Comparison of ENCODE assay signal across 8 cellular contexts in the genomic region with DNA sequence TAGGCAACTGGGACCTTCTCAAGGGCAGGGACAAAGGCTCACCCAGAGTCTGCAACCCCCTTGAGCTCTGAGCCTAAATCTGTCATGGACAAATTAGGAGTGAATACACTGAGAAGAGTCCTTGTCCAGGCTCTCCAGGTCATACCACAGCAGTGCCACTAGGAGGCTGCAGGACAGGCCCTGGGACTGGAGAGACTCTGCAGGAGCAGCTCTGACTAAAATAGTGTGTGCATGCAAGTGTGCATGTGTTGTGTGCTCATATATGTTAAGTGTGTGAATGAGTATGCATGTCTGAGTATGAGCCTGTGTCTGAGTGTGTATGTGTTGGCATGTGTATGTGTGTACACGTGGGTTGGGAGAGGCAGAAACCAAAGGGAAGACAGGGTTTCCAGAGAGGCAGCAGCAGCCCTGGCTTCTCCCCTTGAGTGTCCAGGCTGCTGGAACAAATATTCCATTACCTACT. TPM values are rescaled to one million over a fixed set of nuclear protein-coding genes. Genes with fewer than 3 reads are reported as not detected.
DNase-seq lines count a peak whose midpoint lies in the region.

No MANE protein-coding gene starts in this region.

- H2BK15ac ChIP-seq in mesenchymal stem cell (ENCODE audit: low read depth, poor library complexity, severe bottlenecking): no peak overlapping the region

- no peak overlapping the region for H2BK12ac ChIP-seq in mesenchymal stem cell (ENCODE audit: low read length in 2 of 2)

- no peak overlapping the region for H3K4me2 ChIP-seq in mesenchymal stem cell (ENCODE audit: low read length, poor library complexity, severe bottlenecking)

- no peak overlapping the region for H3K4me3 ChIP-seq in mesenchymal stem cell (ENCODE audit: insufficient read depth in 1 of 2, low read depth in 1 of 2, low read length in 2 of 2)

- H2BK5ac ChIP-seq in mesenchymal stem cell (ENCODE audit: low read depth, low read length, poor library complexity, severe bottlenecking): no peak overlapping the region

- H3K27ac ChIP-seq in mesenchymal stem cell (ENCODE audit: low read length, poor library complexity, severe bottlenecking): no peak overlapping the region

- no peak overlapping the region for H2AK5ac ChIP-seq in mesenchymal stem cell (ENCODE audit: low read length, severe bottlenecking)

- peak; percentile 14 for DNase-seq in NCI-H2227 (lab: John Stamatoyannopoulos, UW; ENCODE audit: unreplicated experiment)
- no peak for DNase-seq in NCI-H2227 treated with DMSO at 0.1 percent for 48 hours (lab: John Stamatoyannopoulos, UW)
- peak; percentile 28 for DNase-seq in MV-4-11 (lab: John Stamatoyannopoulos, UW)
- DNase-seq in T47D (ENCODE audit: low read depth in 1 of 2, low spot score in 1 of 2): peak; percentile 50 to 69
- DNase-seq in mesenchymal stem cell: peak; percentile 58
- no peak for DNase-seq in NCI-H128 (lab: John Stamatoyannopoulos, UW; ENCODE audit: unreplicated experiment)
- DNase-seq in HPDE6-E6E7 (ENCODE audit: extremely low spot score): no peak
- DNase-seq in C1 segment of cervical spinal cord (lab: John Stamatoyannopoulos, UW): no peak

- H3K27me3 ChIP-seq in mesenchymal stem cell (ENCODE audit: control insufficient read depth in 1 of 2, insufficient read depth in 1 of 2, low read length in 2 of 2): no peaks in the 10 kb centered on the region

- H3K23ac ChIP-seq in mesenchymal stem cell (ENCODE audit: low read length in 2 of 2): no peak overlapping the region

- no peak overlapping the region for H3K4ac ChIP-seq in mesenchymal stem cell (ENCODE audit: low read depth in 1 of 2, low read length in 2 of 2)

- H3K18ac ChIP-seq in mesenchymal stem cell (ENCODE audit: low read depth in 1 of 2, low read length in 2 of 2): no peak overlapping the region

- H3K14ac ChIP-seq in mesenchymal stem cell (ENCODE audit: low read length in 2 of 2): no peak overlapping the region

- peaks cover 23% of the 10 kb centered on the region for H3K4me1 ChIP-seq in mesenchymal stem cell (ENCODE audit: control insufficient read depth, insufficient read depth, low read depth, low read length)

- in situ Hi-C loops in T47D (cut with HindIII; ENCODE audit: low pct_unique_long_range_greater_than_20kb, low sequenced_read_pairs): no loop called here

- peaks cover 46% of the 10 kb centered on the region for H3K79me1 ChIP-seq in mesenchymal stem cell (replicated peaks; ENCODE audit: low read length, poor library complexity, severe bottlenecking)

- H4K8ac ChIP-seq in mesenchymal stem cell (ENCODE audit: low read length): no peak overlapping the region

- 67% methylated on average over 1 of the region's 1 CpG for WGBS in mesenchymal stem cell

- H2BK120ac ChIP-seq in mesenchymal stem cell (ENCODE audit: low read depth, low read length): no peak overlapping the region

- H2AFZ ChIP-seq in mesenchymal stem cell (ENCODE audit: low read depth, low read length): no peak overlapping the region

- no peak overlapping the region for H3K9ac ChIP-seq in mesenchymal stem cell (ENCODE audit: low read length)

- peaks cover 49 to 51% of the 10 kb centered on the region in 2 experiments for H3K36me3 ChIP-seq in mesenchymal stem cell (ENCODE audit: control insufficient read depth in 1 of 2, insufficient read depth in 2 of 2, low read depth in 1 of 2, low read length in 2 of 2)

- no peak overlapping the region for H4K91ac ChIP-seq in mesenchymal stem cell (ENCODE audit: low read length)

- H3K9me3 ChIP-seq in mesenchymal stem cell (ENCODE audit: control insufficient read depth, low read length): no peaks in the 10 kb centered on the region

RNA-seq across cellular contexts. Expression of a gene that starts 27.1 kb away (rescaled TPM):
- polyA plus RNA-seq in mesenchymal stem cell (2013, experiment 1 of 2): 59.8 TPM
- 63.5 TPM for polyA plus RNA-seq in mesenchymal stem cell (2013, experiment 2 of 2)

RNA-seq across cellular contexts. Expression of a gene that starts 27.2 kb away (rescaled TPM):
- 28.7 TPM for polyA plus RNA-seq in mesenchymal stem cell (2013, experiment 1 of 2)
- polyA plus RNA-seq in mesenchymal stem cell (2013, experiment 2 of 2): 27.8 TPM

RNA-seq across cellular contexts. Expression of a gene that starts 58.5 kb away (rescaled TPM):
- polyA plus RNA-seq in mesenchymal stem cell (2013, experiment 1 of 2): not detected
- not detected for polyA plus RNA-seq in mesenchymal stem cell (2013, experiment 2 of 2)

Comparison
In these comparisons a context has a peak if more than half of its experiments do, and no peak if none do; other contexts are left out.
1. DNase-seq: peak in NCI-H2227 (single experiment), MV-4-11 (single experiment), T47D (2 of 2) and mesenchymal stem cell (single experiment); none in NCI-H2227 treated with DMSO at 0.1 percent for 48 hours (single experiment), NCI-H128 (single experiment), HPDE6-E6E7 (single experiment) and C1 segment of cervical spinal cord (0 of 14).